In genomic region chr4:1237981-1238675, GRCh38 we compare ENCODE assay signal across 22 cellular contexts. TPM values are rescaled to one million over a fixed set of nuclear protein-coding genes. Genes with fewer than 3 reads are reported as not detected.
DNase-seq lines count a peak whose midpoint lies in the region; ATAC-seq and TF ChIP-seq lines count a peak whose summit lies in the region.
"Had no signal": no experiment of that assay in that cellular context is flagged by ENCODE, and none has a peak within 500 bp of the region (broad histone marks: within the 10 kb centered on the region; RNA-seq: fewer than 3 reads in every experiment).

No MANE protein-coding gene starts in this region.

- H3K4me2 ChIP-seq in MM.1S (ENCODE audit: low read depth, low read length) = no peak overlapping the region
- H3K4me2 ChIP-seq: hepatocyte had no signal

- no peaks in the 10 kb centered on the region for H3K9me2 ChIP-seq in MM.1S (replicated peaks; ENCODE audit: insufficient read depth, low read length)

- TF ChIP-seq POLR2A in Peyer's patch (IDR thresholded peaks at IDR 0.05) = no peak

- no peaks in the 10 kb centered on the region; the same call in 1 of the 2 replicates for H4K20me1 ChIP-seq in MM.1S (ENCODE audit: insufficient read depth, low read length)

- DNase-seq in 8988T (peak; percentile 31), Peyer's patch (peak in 2 of 3 donors; percentile 40 to 44), right cardiac atrium (peak; percentile 9 to 62 (median 53)), posterior cingulate gyrus (peak in 8 of 10 donors; percentile 4 to 85 (median 16)), MG63 (no peak), MM.1S (no peak)
- no peak for DNase-seq in stimulated activated CD4-positive, alpha-beta T cell treated with anti-CD3 and anti-CD28 coated beads, Interleukin-4, amount 100 ng/mL, for 4 hours
- DNase-seq: activated CD4-positive, alpha-beta memory T cell treated with anti-CD3 and anti-CD28 coated beads, Interleukin-2, amount 10 ng/mL, durations not matched to agents 7 days and 5 days; amniotic stem cell; CD8-positive, alpha-beta T cell; cerebellar nuclear complex; DMS79 treated with DMSO at 0.1 percent for 48 hours; endodermal cell; kidney glomerular epithelial cell; NCI-H146; NCI-H2227 treated with DMSO at 0.1 percent for 48 hours; NK-92 treated with Interleukin-12 subunit alpha and Interleukin-12 subunit beta, amount 100 ng/mL, for 24 hours; nucleus accumbens had no signal

- WGBS in right cardiac atrium = 92% methylated on average over 39 of the region's 39 CpGs

- H3F3A ChIP-seq in MM.1S (ENCODE audit: insufficient read depth, low read length) = no peaks in the 10 kb centered on the region

- TF ChIP-seq CTCF in Peyer's patch (IDR thresholded peaks at IDR 0.05) (no peak), MM.1S (IDR thresholded peaks at IDR 0.05; ENCODE audit: low read length) (no peak)

- H3K4me3 ChIP-seq in Peyer's patch (no peak overlapping the region), right cardiac atrium (ENCODE audit: low read length) (no peak overlapping the region), MG63 (no peak overlapping the region), MM.1S (ENCODE audit: low read length) (no peak overlapping the region)
- H3K4me3 ChIP-seq: hepatocyte had no signal

- H3K27me3 ChIP-seq in Peyer's patch (no peaks in the 10 kb centered on the region), right cardiac atrium (ENCODE audit: control insufficient read depth, insufficient read depth) (no peaks in the 10 kb centered on the region), MG63 (no peaks in the 10 kb centered on the region), MM.1S (replicated peaks; ENCODE audit: insufficient read depth, low read length) (no peaks in the 10 kb centered on the region)
- H3K27me3 ChIP-seq: hepatocyte had no signal

- H3K9ac ChIP-seq in MM.1S (ENCODE audit: low read length) = no peak overlapping the region

- H3K27ac ChIP-seq in Peyer's patch (no peak overlapping the region), right cardiac atrium (ENCODE audit: low read length) (no peak overlapping the region), MM.1S (ENCODE audit: low read length) (no peak overlapping the region)
- H3K27ac ChIP-seq: hepatocyte had no signal

- ATAC-seq in right cardiac atrium (no peak), HG02840 (IDR thresholded peaks at IDR 0.05; ENCODE audit: low FRiP score, unreplicated experiment) (no peak)
- ATAC-seq: CD8-positive, alpha-beta T cell; stimulated activated memory B cell treated with anti-CD40 and anti-IgM and Interleukin-4, amounts not matched to agents 10 μg/mL and 1 μg/mL and 100 μg/mL, for 72 hours; WTC11 had no signal

- no peak overlapping the region for H2AFZ ChIP-seq in MM.1S (ENCODE audit: low read length)
- H2AFZ ChIP-seq: hepatocyte had no signal

- peaks cover 71% of the 10 kb centered on the region for H3K79me2 ChIP-seq in MM.1S (ENCODE audit: low read length)

- intact Hi-C loops in right cardiac atrium (cut with DNase I) (loop anchor here in 1 of 4 donors (10.0 kb wide), 1 partner anchor 63 kb away; the partner anchor contains the start of gene SPON2), posterior cingulate gyrus (cut with DNase I) (no loop called here)

- H3K36me3 ChIP-seq in Peyer's patch (peaks cover 0 to 73% (median 0%) of the 10 kb centered on the region in 3 donors), MG63 (peaks cover 6% of the 10 kb centered on the region), MM.1S (replicated peaks; ENCODE audit: insufficient read depth, low read length) (peaks cover 9% of the 10 kb centered on the region; the same call in 1 of the 2 replicates)

- H3K9me3 ChIP-seq in Peyer's patch = no peaks in the 10 kb centered on the region
- H3K9me3 ChIP-seq in right cardiac atrium (ENCODE audit: control insufficient read depth, low read length) = no peaks in the 10 kb centered on the region
- no peaks in the 10 kb centered on the region for H3K9me3 ChIP-seq in MG63
- no peaks in the 10 kb centered on the region for H3K9me3 ChIP-seq in MM.1S (replicated peaks; ENCODE audit: insufficient read depth, low read length)

- H3K4me1 ChIP-seq in Peyer's patch (peaks cover 4 to 32% (median 10%) of the 10 kb centered on the region in 4 donors), right cardiac atrium (ENCODE audit: control insufficient read depth, insufficient read depth, low read length) (peaks cover 4% of the 10 kb centered on the region), MM.1S (ENCODE audit: low read length) (no peaks in the 10 kb centered on the region)

RNA-seq across cellular contexts. Expression of gene CTBP1, which starts 10.8 kb away (rescaled TPM):
- total RNA-seq in Peyer's patch = 100 to 1,000 TPM; 245 to 371 (median 288) TPM
- total RNA-seq in right cardiac atrium = 100 to 1,000 TPM; 123 to 145 (median 134) TPM
- 119 TPM for polyA plus RNA-seq in right cardiac atrium
- total RNA-seq in MG63 (2014; rRNA removed; shearing (Covaris generic); ENCODE audit: low replicate concordance) = 114 and 178 TPM in 2 replicates

RNA-seq across cellular contexts. Expression of gene MAEA, which starts 51.6 kb away (rescaled TPM):
- total RNA-seq in Peyer's patch (100 to 1,000 TPM; 112 to 200 (median 143) TPM), right cardiac atrium (10 to 100 TPM; 51.6 to 61.8 (median 59.2) TPM)
- polyA plus RNA-seq in right cardiac atrium = 53.4 TPM
- 29.3 and 30.2 TPM in 2 replicates for total RNA-seq in MG63 (2014; rRNA removed; shearing (Covaris generic); ENCODE audit: low replicate concordance)

Comparison
In these comparisons a context has a peak if more than half of its experiments do, and no peak if none do; other contexts are left out.
1. DNase-seq: peak in 8988T (single experiment), Peyer's patch (2 of 3), right cardiac atrium (3 of 3) and posterior cingulate gyrus (8 of 10); none in stimulated activated CD4-positive, alpha-beta T cell treated with anti-CD3 and anti-CD28 coated beads, Interleukin-4, amount 100 ng/mL, for 4 hours (0 of 2), MG63 (single experiment) and MM.1S (single experiment).